ENCODE assay signal across 1 cellular context in genomic region chr22:27896251-27896650, GRCh38.
A peak's percentile ranks its signal among the peaks of the same experiment; 100 is the strongest.
TF ChIP-seq lines count a peak whose summit lies in the region.

No MANE protein-coding gene starts in this region.

TF ChIP-seq in GM12878, 131 proteins besides CTCF, POLR2A, EP300 and RAD21 (continues in another document):
- TF ChIP-seq ZSCAN29 (IDR thresholded peaks at IDR 0.05) = no peak
- no peak for TF ChIP-seq NFYA (IDR thresholded peaks at IDR 0.05; ENCODE audit: borderline replicate concordance, low read depth, low read length)
- no peak for TF ChIP-seq TCF12 (IDR thresholded peaks at IDR 0.05; ENCODE audit: low read depth, low read length)
- TF ChIP-seq BCL3 (IDR thresholded peaks at IDR 0.05; ENCODE audit: borderline replicate concordance, insufficient read depth, low read depth, low read length, poor library complexity, severe bottlenecking) = no peak
- TF ChIP-seq SKIL (IDR thresholded peaks at IDR 0.05; ENCODE audit: low read depth, poor library complexity, severe bottlenecking) = no peak
- TF ChIP-seq CEBPZ (IDR thresholded peaks at IDR 0.05; ENCODE audit: low read depth, low read length) = no peak
- TF ChIP-seq CBFB (IDR thresholded peaks at IDR 0.05; ENCODE audit: low read depth) = peak; percentile 33; the same call in 1 of the 2 replicates
- TF ChIP-seq CREB1 (IDR thresholded peaks at IDR 0.05; ENCODE audit: low read depth) = peak; percentile 48; the same call in 1 of the 2 replicates
- TF ChIP-seq HDAC2 (IDR thresholded peaks at IDR 0.05) = no peak
- TF ChIP-seq HCFC1 (IDR thresholded peaks at IDR 0.05; ENCODE audit: low read length) = no peak
- no peak for TF ChIP-seq LARP7 (IDR thresholded peaks at IDR 0.05)
- no peak for TF ChIP-seq ETV6 (conservative IDR thresholded peaks at IDR 0.05 in 1 of 2, IDR thresholded peaks at IDR 0.05 in 1 of 2; ENCODE audit: borderline replicate concordance in 1 of 2, low read depth in 1 of 2)
- peak; percentile 72 for TF ChIP-seq PKNOX1 (IDR thresholded peaks at IDR 0.05)
- TF ChIP-seq TARDBP (IDR thresholded peaks at IDR 0.05; ENCODE audit: borderline replicate concordance) = no peak
- TF ChIP-seq E2F8 (IDR thresholded peaks at IDR 0.05; ENCODE audit: low read depth, partially characterized antibody) = no peak
- no peak for TF ChIP-seq MEF2B (IDR thresholded peaks at IDR 0.05; ENCODE audit: partially characterized antibody, poor library complexity, severe bottlenecking)
- no peak for TF ChIP-seq FOXK2 (IDR thresholded peaks at IDR 0.05)
- TF ChIP-seq, protein P1, sequence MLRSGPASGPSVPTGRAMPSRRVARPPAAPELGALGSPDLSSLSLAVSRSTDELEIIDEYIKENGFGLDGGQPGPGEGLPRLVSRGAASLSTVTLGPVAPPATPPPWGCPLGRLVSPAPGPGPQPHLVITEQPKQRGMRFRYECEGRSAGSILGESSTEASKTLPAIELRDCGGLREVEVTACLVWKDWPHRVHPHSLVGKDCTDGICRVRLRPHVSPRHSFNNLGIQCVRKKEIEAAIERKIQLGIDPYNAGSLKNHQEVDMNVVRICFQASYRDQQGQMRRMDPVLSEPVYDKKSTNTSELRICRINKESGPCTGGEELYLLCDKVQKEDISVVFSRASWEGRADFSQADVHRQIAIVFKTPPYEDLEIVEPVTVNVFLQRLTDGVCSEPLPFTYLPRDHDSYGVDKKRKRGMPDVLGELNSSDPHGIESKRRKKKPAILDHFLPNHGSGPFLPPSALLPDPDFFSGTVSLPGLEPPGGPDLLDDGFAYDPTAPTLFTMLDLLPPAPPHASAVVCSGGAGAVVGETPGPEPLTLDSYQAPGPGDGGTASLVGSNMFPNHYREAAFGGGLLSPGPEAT (IDR thresholded peaks at IDR 0.05; ENCODE audit: low read depth) = peak; percentile 74
- TF ChIP-seq PAX5 (IDR thresholded peaks at IDR 0.05; ENCODE audit: borderline replicate concordance, low read depth, low read length) = peak; percentile 25; the same call in 1 of the 2 replicates
- no peak for TF ChIP-seq SUZ12 (IDR thresholded peaks at IDR 0.05; ENCODE audit: unreplicated experiment)
- no peak for TF ChIP-seq NFXL1 (IDR thresholded peaks at IDR 0.05; ENCODE audit: borderline replicate concordance)
- no peak for TF ChIP-seq GABPA (IDR thresholded peaks at IDR 0.05; ENCODE audit: low read depth)
- TF ChIP-seq, protein P2, sequence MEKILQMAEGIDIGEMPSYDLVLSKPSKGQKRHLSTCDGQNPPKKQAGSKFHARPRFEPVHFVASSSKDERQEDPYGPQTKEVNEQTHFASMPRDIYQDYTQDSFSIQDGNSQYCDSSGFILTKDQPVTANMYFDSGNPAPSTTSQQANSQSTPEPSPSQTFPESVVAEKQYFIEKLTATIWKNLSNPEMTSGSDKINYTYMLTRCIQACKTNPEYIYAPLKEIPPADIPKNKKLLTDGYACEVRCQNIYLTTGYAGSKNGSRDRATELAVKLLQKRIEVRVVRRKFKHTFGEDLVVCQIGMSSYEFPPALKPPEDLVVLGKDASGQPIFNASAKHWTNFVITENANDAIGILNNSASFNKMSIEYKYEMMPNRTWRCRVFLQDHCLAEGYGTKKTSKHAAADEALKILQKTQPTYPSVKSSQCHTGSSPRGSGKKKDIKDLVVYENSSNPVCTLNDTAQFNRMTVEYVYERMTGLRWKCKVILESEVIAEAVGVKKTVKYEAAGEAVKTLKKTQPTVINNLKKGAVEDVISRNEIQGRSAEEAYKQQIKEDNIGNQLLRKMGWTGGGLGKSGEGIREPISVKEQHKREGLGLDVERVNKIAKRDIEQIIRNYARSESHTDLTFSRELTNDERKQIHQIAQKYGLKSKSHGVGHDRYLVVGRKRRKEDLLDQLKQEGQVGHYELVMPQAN (conservative IDR thresholded peaks at IDR 0.05) = no peak
- no peak for TF ChIP-seq MLLT1 (IDR thresholded peaks at IDR 0.05)
- no peak for TF ChIP-seq SUPT20H (IDR thresholded peaks at IDR 0.05; ENCODE audit: borderline replicate concordance, control insufficient read depth, low read depth, low read length)
- TF ChIP-seq MXI1 (IDR thresholded peaks at IDR 0.05; ENCODE audit: low read depth, low read length) = no peak
- no peak for TF ChIP-seq MTA3 (IDR thresholded peaks at IDR 0.05; ENCODE audit: borderline replicate concordance, low read length)
- no peak for TF ChIP-seq WRNIP1 (IDR thresholded peaks at IDR 0.05; ENCODE audit: borderline replicate concordance, low read depth, low read length)
- TF ChIP-seq GATAD2B (conservative IDR thresholded peaks at IDR 0.05; ENCODE audit: low read depth) = no peak
- 0 out of 2 replicates have a peak, but pooled peaks have one; percentile 17 for TF ChIP-seq CHD2 (IDR thresholded peaks at IDR 0.05; ENCODE audit: borderline replicate concordance, low read depth, low read length)
- TF ChIP-seq IRF4 (IDR thresholded peaks at IDR 0.05; ENCODE audit: low read depth, low read length) = peak; percentile 73; the same call in 1 of the 2 replicates
- peak; percentile 11; the same call in 1 of the 2 replicates for TF ChIP-seq POLR2AphosphoS5 (IDR thresholded peaks at IDR 0.05; ENCODE audit: low read length)
- TF ChIP-seq, protein P3, sequence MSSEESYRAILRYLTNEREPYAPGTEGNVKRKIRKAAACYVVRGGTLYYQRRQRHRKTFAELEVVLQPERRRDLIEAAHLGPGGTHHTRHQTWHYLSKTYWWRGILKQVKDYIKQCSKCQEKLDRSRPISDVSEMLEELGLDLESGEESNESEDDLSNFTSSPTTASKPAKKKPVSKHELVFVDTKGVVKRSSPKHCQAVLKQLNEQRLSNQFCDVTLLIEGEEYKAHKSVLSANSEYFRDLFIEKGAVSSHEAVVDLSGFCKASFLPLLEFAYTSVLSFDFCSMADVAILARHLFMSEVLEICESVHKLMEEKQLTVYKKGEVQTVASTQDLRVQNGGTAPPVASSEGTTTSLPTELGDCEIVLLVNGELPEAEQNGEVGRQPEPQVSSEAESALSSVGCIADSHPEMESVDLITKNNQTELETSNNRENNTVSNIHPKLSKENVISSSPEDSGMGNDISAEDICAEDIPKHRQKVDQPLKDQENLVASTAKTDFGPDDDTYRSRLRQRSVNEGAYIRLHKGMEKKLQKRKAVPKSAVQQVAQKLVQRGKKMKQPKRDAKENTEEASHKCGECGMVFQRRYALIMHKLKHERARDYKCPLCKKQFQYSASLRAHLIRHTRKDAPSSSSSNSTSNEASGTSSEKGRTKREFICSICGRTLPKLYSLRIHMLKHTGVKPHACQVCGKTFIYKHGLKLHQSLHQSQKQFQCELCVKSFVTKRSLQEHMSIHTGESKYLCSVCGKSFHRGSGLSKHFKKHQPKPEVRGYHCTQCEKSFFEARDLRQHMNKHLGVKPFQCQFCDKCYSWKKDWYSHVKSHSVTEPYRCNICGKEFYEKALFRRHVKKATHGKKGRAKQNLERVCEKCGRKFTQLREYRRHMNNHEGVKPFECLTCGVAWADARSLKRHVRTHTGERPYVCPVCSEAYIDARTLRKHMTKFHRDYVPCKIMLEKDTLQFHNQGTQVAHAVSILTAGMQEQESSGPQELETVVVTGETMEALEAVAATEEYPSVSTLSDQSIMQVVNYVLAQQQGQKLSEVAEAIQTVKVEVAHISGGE (CRISPR knock-in tag; IDR thresholded peaks at IDR 0.05) = no peak
- no peak for TF ChIP-seq USF1 (IDR thresholded peaks at IDR 0.05; ENCODE audit: borderline replicate concordance, extremely low read length, insufficient read depth, low read depth, low read length)
- TF ChIP-seq PML (IDR thresholded peaks at IDR 0.05; ENCODE audit: low read length) = no peak
